In genomic region chr9:82961504-82962125, GRCh38 we compare ENCODE assay signal across 8 cellular contexts.
DNase-seq lines count a peak whose midpoint lies in the region; ATAC-seq and TF ChIP-seq lines count a peak whose summit lies in the region.

No MANE protein-coding gene starts in this region.

- no peaks in the 10 kb centered on the region for H3K9me3 ChIP-seq in aorta (ENCODE audit: control insufficient read depth, low read length)

- peak; percentile 89 for TF ChIP-seq CTCF in foreskin fibroblast (IDR thresholded peaks at IDR 0.05; ENCODE audit: low read depth, low read length)

- peak; percentile 75 for DNase-seq in EH (ENCODE audit: low read depth)
- DNase-seq in HK-2 (ENCODE audit: unreplicated experiment) = peak; percentile 64
- DNase-seq in NCI-H524 treated with DMSO at 0.1 percent for 48 hours (lab: John Stamatoyannopoulos, UW) = peak; percentile 9
- peak; percentile 2 for DNase-seq in activated CD8-positive, alpha-beta memory T cell treated with anti-CD3 and anti-CD28 coated beads, Interleukin-2, amount 50 U/mL, for 24 hours (ENCODE audit: extremely low read depth)
- DNase-seq in foreskin fibroblast = peak; percentile 59 to 87
- DNase-seq in occipital lobe (lab: John Stamatoyannopoulos, UW) = peak; percentile 57
- peak in 1 of 2 donors; percentile 66 for DNase-seq in aorta

- H3K36me3 ChIP-seq in aorta (ENCODE audit: control insufficient read depth in 1 of 2, insufficient read depth in 2 of 2, low read length in 1 of 2) = no peaks in the 10 kb centered on the region

- ATAC-seq in GM21390 (IDR thresholded peaks at IDR 0.05; ENCODE audit: unreplicated experiment) = peak; percentile 95
- ATAC-seq in aorta (ENCODE audit: low FRiP score) = peak; percentile 79

- intact Hi-C loops in aorta (cut with DNase I) = no loop called here

- WGBS in aorta, 2 donors = 12 to 15% methylated on average over 7 of the region's 7 CpGs

- peaks cover 0 to 2% of the 10 kb centered on the region in 2 donors for H3K4me1 ChIP-seq in aorta (ENCODE audit: control insufficient read depth in 1 of 2, insufficient read depth in 2 of 2, low read length in 2 of 2)

- H3K4me3 ChIP-seq in foreskin fibroblast (ENCODE audit: low read depth in 1 of 2, low read length in 2 of 2) (no peak overlapping the region), aorta (ENCODE audit: low read length in 2 of 2) (no peak overlapping the region)

- H3K27ac ChIP-seq in aorta (ENCODE audit: low read depth in 1 of 2, low read length in 2 of 2) = no peak overlapping the region

- no peaks in the 10 kb centered on the region for H3K27me3 ChIP-seq in aorta (ENCODE audit: control insufficient read depth in 1 of 2, insufficient read depth in 2 of 2, low read length in 1 of 2)
